20 cellular contexts compared by ENCODE assay signal in the genomic region with DNA sequence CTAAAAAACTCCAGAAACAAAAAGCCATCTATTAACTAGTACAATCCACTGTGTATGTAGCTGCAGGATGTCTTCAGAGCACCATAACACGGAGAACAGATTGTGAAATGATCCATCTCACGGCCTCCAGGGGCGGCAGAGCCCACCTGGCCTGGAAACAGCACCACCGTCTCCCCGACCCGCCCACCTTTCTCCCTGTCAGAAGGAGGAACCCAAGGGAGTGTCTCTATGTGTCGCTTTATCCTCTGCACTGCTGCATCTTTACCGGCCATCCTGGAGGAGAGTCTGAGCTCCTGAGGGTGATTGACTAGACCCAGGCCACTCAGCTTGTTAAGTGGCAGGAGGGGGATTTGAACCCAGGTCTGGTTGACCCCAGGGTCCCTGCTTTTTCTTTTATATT.
"Had no signal": no experiment of that assay in that cellular context is flagged by ENCODE, and none has a peak within 500 bp of the region (broad histone marks: within the 10 kb centered on the region; RNA-seq: fewer than 3 reads in every experiment).

No MANE protein-coding gene starts in this region.

- H3K36me3 Mint-ChIP-seq: activated naive CD8-positive, alpha-beta T cell; brain; naive thymus-derived CD4-positive, alpha-beta T cell; stimulated activated naive B cell treated with anti-CD40 and anti-IgM and Interleukin-4, amounts not matched to agents 10 μg/mL and 1 μg/mL and 100 μg/mL, for 72 hours had no signal

- FAIRE-seq: keratinocyte had no signal

- H3K27ac ChIP-seq: left lung, tibial artery, uterus, WERI-Rb-1 had no signal

- H3K9me3 Mint-ChIP-seq: activated CD4-positive, alpha-beta memory T cell treated with anti-CD3 and anti-CD28 coated beads, Interleukin-2, amount 10 ng/mL, durations not matched to agents 7 days and 5 days; central memory CD8-positive, alpha-beta T cell had no signal

- DNase-seq: activated CD4-positive, alpha-beta memory T cell treated with anti-CD3 and anti-CD28 coated beads, Interleukin-2, amount 10 ng/mL, durations not matched to agents 7 days and 5 days; activated CD4-positive, alpha-beta T cell treated with anti-CD3 and anti-CD28 coated beads for 36 hours; activated gamma-delta T cell treated with Interleukin-2 at 50 U/mL for 16 hours; cortex of kidney; effector CD4-positive, alpha-beta T cell; foreskin fibroblast; left lung; mammary epithelial cell; mucosa of descending colon; naive thymus-derived CD4-positive, alpha-beta T cell; retina; stimulated activated naive B cell treated with anti-CD40 and anti-IgM and Interleukin-4, amounts not matched to agents 10 μg/mL and 1 μg/mL and 100 μg/mL, for 72 hours; T-helper 17 cell; uterus; WERI-Rb-1 had no signal

- H3K27me3 ChIP-seq: uterus had no signal

- H3K4me1 ChIP-seq: left lung, tibial artery, uterus had no signal

- H3K4me1 Mint-ChIP-seq: activated CD4-positive, alpha-beta memory T cell treated with anti-CD3 and anti-CD28 coated beads, Interleukin-2, amount 10 ng/mL, durations not matched to agents 7 days and 5 days; activated CD4-positive, alpha-beta T cell treated with anti-CD3 and anti-CD28 coated beads for 36 hours; central memory CD8-positive, alpha-beta T cell; stimulated activated naive B cell treated with anti-CD40 and anti-IgM and Interleukin-4, amounts not matched to agents 10 μg/mL and 1 μg/mL and 100 μg/mL, for 72 hours had no signal

- H3K9me3 ChIP-seq: left lung, mucosa of descending colon, uterus had no signal

- ATAC-seq: activated CD4-positive, alpha-beta T cell treated with anti-CD3 and anti-CD28 coated beads for 36 hours; left lung; mucosa of descending colon; naive thymus-derived CD4-positive, alpha-beta T cell; stimulated activated naive B cell treated with anti-CD40 and anti-IgM and Interleukin-4, amounts not matched to agents 10 μg/mL and 1 μg/mL and 100 μg/mL, for 72 hours; T-helper 17 cell had no signal

- H3K4me3 Mint-ChIP-seq: activated CD4-positive, alpha-beta memory T cell treated with anti-CD3 and anti-CD28 coated beads, Interleukin-2, amount 10 ng/mL, durations not matched to agents 7 days and 5 days; activated CD4-positive, alpha-beta T cell treated with anti-CD3 and anti-CD28 coated beads for 36 hours; activated naive CD8-positive, alpha-beta T cell; brain; central memory CD8-positive, alpha-beta T cell; naive thymus-derived CD4-positive, alpha-beta T cell; stimulated activated naive B cell treated with anti-CD40 and anti-IgM and Interleukin-4, amounts not matched to agents 10 μg/mL and 1 μg/mL and 100 μg/mL, for 72 hours; T-helper 17 cell had no signal

- H3K4me3 ChIP-seq: left lung, mucosa of descending colon, tibial artery, uterus had no signal

- H3K36me3 ChIP-seq: left lung, tibial artery, uterus, WERI-Rb-1 had no signal

- H3K27ac Mint-ChIP-seq: activated CD4-positive, alpha-beta memory T cell treated with anti-CD3 and anti-CD28 coated beads, Interleukin-2, amount 10 ng/mL, durations not matched to agents 7 days and 5 days; activated CD4-positive, alpha-beta T cell treated with anti-CD3 and anti-CD28 coated beads for 36 hours; activated naive CD8-positive, alpha-beta T cell; naive thymus-derived CD4-positive, alpha-beta T cell; stimulated activated naive B cell treated with anti-CD40 and anti-IgM and Interleukin-4, amounts not matched to agents 10 μg/mL and 1 μg/mL and 100 μg/mL, for 72 hours; T-helper 17 cell had no signal
